18 cellular contexts compared by ENCODE assay signal in the genomic region with DNA sequence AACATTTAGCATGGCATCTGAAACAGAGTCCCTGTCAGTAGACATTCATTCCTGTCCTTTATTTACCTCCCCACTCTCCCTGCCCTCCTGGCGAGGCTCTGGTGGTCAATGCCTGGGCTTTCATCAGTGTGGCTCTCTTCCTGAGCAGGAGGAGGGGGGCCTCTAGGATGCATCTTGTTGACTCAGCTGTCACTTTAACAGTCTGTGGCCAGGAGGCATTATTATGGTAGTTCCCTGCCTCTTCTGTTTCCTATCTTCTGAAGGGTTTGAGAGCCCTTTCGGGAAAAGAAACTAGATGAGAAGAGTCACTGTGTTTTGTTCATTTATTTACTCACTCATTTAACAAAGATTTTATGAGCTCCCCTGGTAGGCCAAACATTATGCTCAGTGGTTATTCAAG. TPM values are rescaled to one million over a fixed set of nuclear protein-coding genes. Genes with fewer than 3 reads are reported as not detected.
A peak's percentile ranks its signal among the peaks of the same experiment; 100 is the strongest.
DNase-seq lines count a peak whose midpoint lies in the region; ATAC-seq, FAIRE-seq and TF ChIP-seq lines count a peak whose summit lies in the region.
"Had no signal": no experiment of that assay in that cellular context is flagged by ENCODE, and none has a peak within 500 bp of the region (broad histone marks: within the 10 kb centered on the region; RNA-seq: fewer than 3 reads in every experiment).

No MANE protein-coding gene starts in this region.

- H3K4me1 ChIP-seq in GM23338 (ENCODE audit: insufficient read depth): no peaks in the 10 kb centered on the region

- H3K27me3 Mint-ChIP-seq in GM23338 (ENCODE audit: insufficient read depth, low read depth, poor library complexity): no peaks in the 10 kb centered on the region
- H3K27me3 Mint-ChIP-seq: activated naive CD8-positive, alpha-beta T cell treated with anti-CD3 and anti-CD28 coated beads, Interleukin-2, amount 50 U/mL, for 24 hours; activated T-helper 17 cell treated with anti-CD3 and anti-CD28 coated beads, Interleukin-2, amount 50 U/mL, for 72 hours had no signal

- TF ChIP-seq CTCF in GM23338 (conservative IDR thresholded peaks at IDR 0.05; ENCODE audit: low read depth in 2 of 2) (no peak), D721Med (IDR thresholded peaks at IDR 0.05; ENCODE audit: insufficient read depth, missing control alignments) (no peak)

- H4K20me1 ChIP-seq in GM23338 (replicated peaks; ENCODE audit: insufficient read depth): no peaks in the 10 kb centered on the region

- no peaks in the 10 kb centered on the region for H3F3A ChIP-seq in GM23338 (replicated peaks; ENCODE audit: low read depth)

- FAIRE-seq in D721Med (lab: Jason Lieb, UNC): no peak

- H3K4me3 ChIP-seq in GM23338: no peak overlapping the region
- H3K4me3 ChIP-seq: GM23248, ovary, SJSA1 had no signal

- no peaks in the 10 kb centered on the region for H3K79me2 ChIP-seq in GM23338 (replicated peaks; ENCODE audit: insufficient read depth)

- no peak overlapping the region for H3K4me3 Mint-ChIP-seq in GM23338
- H3K4me3 Mint-ChIP-seq: activated naive CD8-positive, alpha-beta T cell treated with anti-CD3 and anti-CD28 coated beads, Interleukin-2, amount 50 U/mL, for 24 hours; activated T-helper 17 cell treated with anti-CD3 and anti-CD28 coated beads, Interleukin-2, amount 50 U/mL, for 72 hours had no signal

- no peaks in the 10 kb centered on the region for H3K9me3 Mint-ChIP-seq in GM23338
- H3K9me3 Mint-ChIP-seq: activated naive CD8-positive, alpha-beta T cell treated with anti-CD3 and anti-CD28 coated beads, Interleukin-2, amount 50 U/mL, for 24 hours; activated T-helper 17 cell treated with anti-CD3 and anti-CD28 coated beads, Interleukin-2, amount 50 U/mL, for 72 hours had no signal

- no peak overlapping the region for H3K27ac ChIP-seq in GM23338 (ENCODE audit: low read depth)
- H3K27ac ChIP-seq: GM23248, ovary, SJSA1 had no signal

- no peak overlapping the region for H3K27ac Mint-ChIP-seq in GM23338
- H3K27ac Mint-ChIP-seq: activated naive CD8-positive, alpha-beta T cell treated with anti-CD3 and anti-CD28 coated beads, Interleukin-2, amount 50 U/mL, for 24 hours; activated T-helper 17 cell treated with anti-CD3 and anti-CD28 coated beads, Interleukin-2, amount 50 U/mL, for 72 hours had no signal

- DNase-seq in GM23338 (ENCODE audit: low spot score): no peak
- peak; percentile 40 to 54 for DNase-seq in NCI-H187 (lab: John Stamatoyannopoulos, UW)
- peak; percentile 99 for DNase-seq in NCI-H69 (lab: John Stamatoyannopoulos, UW)
- DNase-seq in left kidney (ENCODE audit: low read depth, low spot score): peak; percentile 24
- DNase-seq in D721Med (ENCODE audit: insufficient read length, low spot score): no peak
- DNase-seq: activated naive CD8-positive, alpha-beta T cell treated with anti-CD3 and anti-CD28 coated beads, Interleukin-2, amount 50 U/mL, for 24 hours; GM23248; Kasumi-1; NCI-H2227 treated with DMSO at 0.1 percent for 48 hours; ovary; substantia nigra had no signal

- H3K9me2 ChIP-seq in GM23338 (ENCODE audit: insufficient read depth): no peaks in the 10 kb centered on the region

- no peaks in the 10 kb centered on the region; the same call in 2 of the 3 replicates for H3K36me3 Mint-ChIP-seq in GM23338 (ENCODE audit: low read depth)

- no peaks in the 10 kb centered on the region for H3K36me3 ChIP-seq in GM23338 (ENCODE audit: insufficient read depth)
- H3K36me3 ChIP-seq: ovary, SJSA1 had no signal

- peak overlapping the region; percentile 47; the same call in 1 of the 2 replicates for H2AFZ ChIP-seq in GM23338
- H2AFZ ChIP-seq: GM23248 had no signal

- H3K4me2 ChIP-seq in GM23338: peak overlapping the region; percentile 29; the same call in 1 of the 2 replicates

- no peaks in the 10 kb centered on the region for H3K27me3 ChIP-seq in GM23338 (ENCODE audit: insufficient read depth)
- H3K27me3 ChIP-seq: ovary, SJSA1 had no signal

- H3K4me1 Mint-ChIP-seq in GM23338: peaks cover 6% of the 10 kb centered on the region; the same call in 2 of the 3 replicates
- H3K4me1 Mint-ChIP-seq: activated naive CD8-positive, alpha-beta T cell treated with anti-CD3 and anti-CD28 coated beads, Interleukin-2, amount 50 U/mL, for 24 hours; activated T-helper 17 cell treated with anti-CD3 and anti-CD28 coated beads, Interleukin-2, amount 50 U/mL, for 72 hours had no signal

- ATAC-seq in GM23338 (peak; percentile 61), HG02981 (IDR thresholded peaks at IDR 0.05; ENCODE audit: unreplicated experiment) (no peak), HG03039 (IDR thresholded peaks at IDR 0.05; ENCODE audit: unreplicated experiment) (no peak)
- ATAC-seq: activated CD4-positive, CD25-positive, alpha-beta regulatory T cell treated with anti-CD3 and anti-CD28 coated beads, Interleukin-2, amount 50 U/mL, for 24 hours; activated naive CD8-positive, alpha-beta T cell treated with anti-CD3 and anti-CD28 coated beads, Interleukin-2, amount 50 U/mL, for 24 hours; activated T-helper 17 cell treated with anti-CD3 and anti-CD28 coated beads, Interleukin-2, amount 50 U/mL, for 72 hours; esophagus mucosa had no signal

TF ChIP-seq in GM23338, 12 proteins besides CTCF, POLR2A, EP300 and RAD21:
- TF ChIP-seq JUNB (IDR thresholded peaks at IDR 0.05; ENCODE audit: unreplicated experiment) (no peak), STAT1 (IDR thresholded peaks at IDR 0.05; ENCODE audit: unreplicated experiment) (no peak), POLR2AphosphoS5 (IDR thresholded peaks at IDR 0.05; ENCODE audit: low read depth) (no peak), ZNF331 (CRISPR knock-in tag; IDR thresholded peaks at IDR 0.05; ENCODE audit: low read depth) (no peak), EZH2 (IDR thresholded peaks at IDR 0.05; ENCODE audit: low read depth, unreplicated experiment) (no peak), EZH2phosphoT487 (IDR thresholded peaks at IDR 0.05; ENCODE audit: unreplicated experiment) (no peak)
- TF ChIP-seq, protein P1, sequence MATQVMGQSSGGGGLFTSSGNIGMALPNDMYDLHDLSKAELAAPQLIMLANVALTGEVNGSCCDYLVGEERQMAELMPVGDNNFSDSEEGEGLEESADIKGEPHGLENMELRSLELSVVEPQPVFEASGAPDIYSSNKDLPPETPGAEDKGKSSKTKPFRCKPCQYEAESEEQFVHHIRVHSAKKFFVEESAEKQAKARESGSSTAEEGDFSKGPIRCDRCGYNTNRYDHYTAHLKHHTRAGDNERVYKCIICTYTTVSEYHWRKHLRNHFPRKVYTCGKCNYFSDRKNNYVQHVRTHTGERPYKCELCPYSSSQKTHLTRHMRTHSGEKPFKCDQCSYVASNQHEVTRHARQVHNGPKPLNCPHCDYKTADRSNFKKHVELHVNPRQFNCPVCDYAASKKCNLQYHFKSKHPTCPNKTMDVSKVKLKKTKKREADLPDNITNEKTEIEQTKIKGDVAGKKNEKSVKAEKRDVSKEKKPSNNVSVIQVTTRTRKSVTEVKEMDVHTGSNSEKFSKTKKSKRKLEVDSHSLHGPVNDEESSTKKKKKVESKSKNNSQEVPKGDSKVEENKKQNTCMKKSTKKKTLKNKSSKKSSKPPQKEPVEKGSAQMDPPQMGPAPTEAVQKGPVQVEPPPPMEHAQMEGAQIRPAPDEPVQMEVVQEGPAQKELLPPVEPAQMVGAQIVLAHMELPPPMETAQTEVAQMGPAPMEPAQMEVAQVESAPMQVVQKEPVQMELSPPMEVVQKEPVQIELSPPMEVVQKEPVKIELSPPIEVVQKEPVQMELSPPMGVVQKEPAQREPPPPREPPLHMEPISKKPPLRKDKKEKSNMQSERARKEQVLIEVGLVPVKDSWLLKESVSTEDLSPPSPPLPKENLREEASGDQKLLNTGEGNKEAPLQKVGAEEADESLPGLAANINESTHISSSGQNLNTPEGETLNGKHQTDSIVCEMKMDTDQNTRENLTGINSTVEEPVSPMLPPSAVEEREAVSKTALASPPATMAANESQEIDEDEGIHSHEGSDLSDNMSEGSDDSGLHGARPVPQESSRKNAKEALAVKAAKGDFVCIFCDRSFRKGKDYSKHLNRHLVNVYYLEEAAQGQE (IDR thresholded peaks at IDR 0.05; ENCODE audit: unreplicated experiment): no peak

RNA-seq across cellular contexts. Expression of gene PPP1R14D, which starts 2.4 kb away (rescaled TPM):
- not detected in 2 replicates for total RNA-seq in GM23338 (2014; rRNA removed; shearing (Covaris generic))
- not detected in 2 replicates for polyA plus RNA-seq in GM23338 (2016; fragmentation: Nextera tagmentation; extraction: Ambion mirVana)
- total RNA-seq: activated T-helper 17 cell treated with anti-CD3 and anti-CD28 coated beads, Interleukin-2, amount 50 U/mL, for 72 hours; esophagus mucosa; GM23248; SJSA1; T-helper 2 cell treated with Interferon-gamma antibody and Interleukin-4, amounts not matched to agents 100 ng/mL and 5 ng/mL, for 36 hours had no signal
- polyA plus RNA-seq: GM23248, ovary had no signal

RNA-seq across cellular contexts. Expression of gene SPINT1, which starts 13.0 kb away (rescaled TPM):
- 209 and 253 TPM in 2 replicates for total RNA-seq in GM23338 (2014; rRNA removed; shearing (Covaris generic))
- 38.6 and 41.3 TPM in 2 replicates for polyA plus RNA-seq in GM23338 (2016; fragmentation: Nextera tagmentation; extraction: Ambion mirVana)

RNA-seq across cellular contexts. Expression of gene DNAJC17, which starts 23.6 kb away (rescaled TPM):
- total RNA-seq in GM23338 (2014; rRNA removed; shearing (Covaris generic)): 23.0 and 35.0 TPM in 2 replicates
- 77.6 and 81.6 TPM in 2 replicates for polyA plus RNA-seq in GM23338 (2016; fragmentation: Nextera tagmentation; extraction: Ambion mirVana)

RNA-seq across cellular contexts. Expression of gene ZFYVE19, which starts 24.0 kb away (rescaled TPM):
- 22.7 and 23.5 TPM in 2 replicates for total RNA-seq in GM23338 (2014; rRNA removed; shearing (Covaris generic))
- polyA plus RNA-seq in GM23338 (2016; fragmentation: Nextera tagmentation; extraction: Ambion mirVana): 8.5 and 9.8 TPM in 2 replicates

RNA-seq across cellular contexts. Expression of gene RHOV, which starts 43.1 kb away (rescaled TPM):
- 2.9 and 4.7 TPM in 2 replicates for total RNA-seq in GM23338 (2014; rRNA removed; shearing (Covaris generic))
- 3.0 and 4.4 TPM in 2 replicates for polyA plus RNA-seq in GM23338 (2016; fragmentation: Nextera tagmentation; extraction: Ambion mirVana)
- total RNA-seq: GM23248, SJSA1 had no signal
- polyA plus RNA-seq: GM23248 had no signal

Comparison
In these comparisons a context has a peak if more than half of its experiments do, and no peak if none do; other contexts are left out.
1. DNase-seq: peak in NCI-H187 (2 of 2), NCI-H69 (single experiment) and left kidney (single experiment); none in GM23338 (single experiment) and D721Med (single experiment).